In genomic region chr6:89057759-89058158, GRCh38 we compare ENCODE assay signal across 9 cellular contexts.
"Had no signal": no experiment of that assay in that cellular context is flagged by ENCODE, and none has a peak within 500 bp of the region (broad histone marks: within the 10 kb centered on the region; RNA-seq: fewer than 3 reads in every experiment).

No MANE protein-coding gene starts in this region.

- H3K9me3 Mint-ChIP-seq: H9, HFFc6, IgD-negative memory B cell had no signal

- H3K27me3 Mint-ChIP-seq: IgD-negative memory B cell had no signal

- H3K4me1 Mint-ChIP-seq: IgD-negative memory B cell had no signal

- H3K27ac ChIP-seq: GM23248, KMS-11 had no signal

- H3K4me3 Mint-ChIP-seq: H9, HFFc6, IgD-negative memory B cell had no signal

- H3K4me3 ChIP-seq: GM23248 had no signal

- H3K4me2 ChIP-seq: KMS-11 had no signal

- H3K27ac Mint-ChIP-seq: HFFc6, IgD-negative memory B cell had no signal

- DNase-seq: GM23248, H9, HFFc6, Karpas-422, KBM-7 had no signal

- ATAC-seq: HCT116, HepG2 had no signal
